In the genomic region with DNA sequence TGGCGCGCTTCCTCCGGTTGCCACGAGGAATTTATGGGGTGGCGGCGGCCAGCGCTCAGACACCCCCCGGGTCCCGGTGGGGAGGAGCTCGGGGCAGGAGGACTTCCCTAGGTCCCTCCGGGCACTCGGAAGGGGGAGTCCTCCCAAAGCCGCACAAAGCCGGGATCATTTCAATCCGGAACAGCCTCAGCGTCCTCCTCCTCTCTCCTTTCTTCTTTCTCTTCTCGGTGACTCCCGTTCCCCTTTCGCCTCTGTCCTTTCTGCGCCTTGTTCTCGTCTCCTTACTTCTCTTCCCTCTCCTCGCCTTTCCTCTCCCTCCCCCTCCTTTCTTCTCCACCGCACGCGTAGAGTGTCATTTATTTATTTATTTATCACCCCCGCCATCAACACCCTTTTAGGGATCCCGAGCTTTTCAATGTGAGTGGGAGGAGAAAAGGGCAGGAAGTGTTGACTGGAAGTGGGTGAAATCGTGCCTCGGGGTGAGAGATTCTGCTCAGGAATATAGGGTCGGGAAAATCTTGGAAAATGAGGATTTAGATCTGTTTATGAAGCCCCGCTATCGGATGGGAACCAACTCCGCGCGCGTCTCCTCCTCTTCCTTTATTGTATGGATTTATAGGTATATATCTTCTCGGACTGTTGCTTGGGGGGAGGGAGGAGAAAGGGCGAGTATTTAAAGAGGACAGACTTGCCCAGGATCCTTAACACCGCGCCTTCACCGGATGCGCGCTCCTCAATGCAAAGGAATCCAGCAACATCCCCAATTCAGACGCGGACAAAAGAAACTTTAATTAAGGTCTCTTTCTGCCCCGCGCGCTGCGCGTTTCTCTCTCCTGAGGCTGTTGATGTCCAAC, we compare ENCODE assay signal across 1 cellular context.
A peak's percentile ranks its signal among the peaks of the same experiment; 100 is the strongest.
TF ChIP-seq lines count a peak whose summit lies in the region.

No MANE protein-coding gene starts in this region.

TF ChIP-seq in HEK293, 187 proteins besides CTCF, POLR2A, EP300 and RAD21 (continued from another document):
- TF ChIP-seq ZBTB17 (tag by site-specific recombination; IDR thresholded peaks at IDR 0.05) (peak; percentile 52), EGR2 (tag by site-specific recombination; IDR thresholded peaks at IDR 0.05; ENCODE audit: low read depth) (peak; percentile 92), ZBTB10 (tag by site-specific recombination; IDR thresholded peaks at IDR 0.05) (0 out of 2 replicates have a peak, but pooled peaks have one; percentile 25), ZNF600 (tag by site-specific recombination; IDR thresholded peaks at IDR 0.05) (0 out of 2 replicates have a peak, but pooled peaks have one; percentile 58), ZIC2 (tag by site-specific recombination; IDR thresholded peaks at IDR 0.05) (no peak), ZNF791 (tag by site-specific recombination; IDR thresholded peaks at IDR 0.05) (no peak), ZNF175 (tag by site-specific recombination; IDR thresholded peaks at IDR 0.05) (no peak), PRDM1 (tag by site-specific recombination; IDR thresholded peaks at IDR 0.05) (peak; percentile 96), ZNF10 (tag by site-specific recombination; IDR thresholded peaks at IDR 0.05) (peak; percentile 14; the same call in 1 of the 2 replicates), GLIS2 (tag by site-specific recombination; IDR thresholded peaks at IDR 0.05) (peak; percentile 48; the same call in 1 of the 2 replicates), ZNF366 (tag by site-specific recombination; conservative IDR thresholded peaks at IDR 0.05) (peak; percentile 80), ZNF747 (tag by site-specific recombination; IDR thresholded peaks at IDR 0.05) (no peak), ZNF341 (tag by site-specific recombination; IDR thresholded peaks at IDR 0.05; ENCODE audit: low read depth) (peak; percentile 86), FEZF1 (tag by site-specific recombination; IDR thresholded peaks at IDR 0.05) (peak; percentile 56), SP7 (tag by site-specific recombination; IDR thresholded peaks at IDR 0.05) (peak; percentile 42), ZBTB20 (tag by site-specific recombination; IDR thresholded peaks at IDR 0.05) (peak; percentile 34; the same call in 1 of the 2 replicates), IKZF3 (tag by site-specific recombination; IDR thresholded peaks at IDR 0.05) (0 out of 2 replicates have a peak, but pooled peaks have one; percentile 32), ZBTB11 (tag by site-specific recombination; conservative IDR thresholded peaks at IDR 0.05; ENCODE audit: low read depth) (peak; percentile 76), ZBTB48 (tag by site-specific recombination; IDR thresholded peaks at IDR 0.05) (peak; percentile 93), ZBTB1 (tag by site-specific recombination; IDR thresholded peaks at IDR 0.05) (peak; percentile 46; the same call in 1 of the 2 replicates)
- TF ChIP-seq, protein P1, sequence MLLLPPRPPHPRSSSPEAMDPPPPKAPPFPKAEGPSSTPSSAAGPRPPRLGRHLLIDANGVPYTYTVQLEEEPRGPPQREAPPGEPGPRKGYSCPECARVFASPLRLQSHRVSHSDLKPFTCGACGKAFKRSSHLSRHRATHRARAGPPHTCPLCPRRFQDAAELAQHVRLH (tag by site-specific recombination; IDR thresholded peaks at IDR 0.05): no peak
- TF ChIP-seq, protein P2, sequence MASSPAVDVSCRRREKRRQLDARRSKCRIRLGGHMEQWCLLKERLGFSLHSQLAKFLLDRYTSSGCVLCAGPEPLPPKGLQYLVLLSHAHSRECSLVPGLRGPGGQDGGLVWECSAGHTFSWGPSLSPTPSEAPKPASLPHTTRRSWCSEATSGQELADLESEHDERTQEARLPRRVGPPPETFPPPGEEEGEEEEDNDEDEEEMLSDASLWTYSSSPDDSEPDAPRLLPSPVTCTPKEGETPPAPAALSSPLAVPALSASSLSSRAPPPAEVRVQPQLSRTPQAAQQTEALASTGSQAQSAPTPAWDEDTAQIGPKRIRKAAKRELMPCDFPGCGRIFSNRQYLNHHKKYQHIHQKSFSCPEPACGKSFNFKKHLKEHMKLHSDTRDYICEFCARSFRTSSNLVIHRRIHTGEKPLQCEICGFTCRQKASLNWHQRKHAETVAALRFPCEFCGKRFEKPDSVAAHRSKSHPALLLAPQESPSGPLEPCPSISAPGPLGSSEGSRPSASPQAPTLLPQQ (tag by site-specific recombination; IDR thresholded peaks at IDR 0.05): peak; percentile 64; the same call in 1 of the 2 replicates
TF ChIP-seq in HEK293: peak in this region for 31.
